In genomic region chr1:32622806-32623694, GRCh38 we compare ENCODE assay signal across 15 cellular contexts. TPM values are rescaled to one million over a fixed set of nuclear protein-coding genes. Genes with fewer than 3 reads are reported as not detected.
A peak's percentile ranks its signal among the peaks of the same experiment; 100 is the strongest.
DNase-seq lines count a peak whose midpoint lies in the region; ATAC-seq, FAIRE-seq and TF ChIP-seq lines count a peak whose summit lies in the region.
"Had no signal": no experiment of that assay in that cellular context is flagged by ENCODE, and none has a peak within 500 bp of the region (broad histone marks: within the 10 kb centered on the region; RNA-seq: fewer than 3 reads in every experiment).

No MANE protein-coding gene starts in this region.

- POLR2A ChIA-PET in OCI-LY7 (lab: Charles Lee) (interaction anchor here (0.6 to 1.0 kb wide), 4 partner anchors 12 to 140 kb away, joined by 3 read pairs; no protein-coding TSS in a partner anchor), K562 (lab: Yijun Ruan, JAX) (interaction anchor here (0.6 kb wide), 1 partner anchor 25 kb away, joined by 6 read pairs; no protein-coding TSS in a partner anchor)

- H3K79me2 ChIP-seq in OCI-LY7 (ENCODE audit: insufficient read depth, low read depth, low read length): peaks cover 7% of the 10 kb centered on the region; the same call in 1 of the 2 replicates
- H3K79me2 ChIP-seq in K562 (ENCODE audit: control insufficient read depth, insufficient read depth, low read length): no peaks in the 10 kb centered on the region
- H3K79me2 ChIP-seq: parathyroid adenoma had no signal

- in situ Hi-C loops in K562 (cut with MboI): no loop called here

- peaks cover 27% of the 10 kb centered on the region for H3K36me3 Mint-ChIP-seq in activated naive CD4-positive, alpha-beta T cell treated with anti-CD3 and anti-CD28 coated beads, Interleukin-2, amount 50 U/mL, for 24 hours

- intact Hi-C loops in OCI-LY7 (cut with micrococcal nuclease; ENCODE audit: unreplicated experiment): no loop called here
- intact Hi-C loops in K562 (cut with micrococcal nuclease): loop anchor here (2.0 to 5.0 kb wide), 2 partner anchors 101 to 174 kb away; no protein-coding TSS in a partner anchor

- TF ChIP-seq CTCF in OCI-LY7 (conservative IDR thresholded peaks at IDR 0.05; ENCODE audit: low read length): no peak
- TF ChIP-seq CTCF in K562 (IDR thresholded peaks at IDR 0.05 in 2 of 3, conservative IDR thresholded peaks at IDR 0.05 in 1 of 3; ENCODE audit: insufficient read depth in 2 of 3, low read depth in 1 of 3, low read length in 3 of 3): no peak

- H3K9me3 ChIP-seq in OCI-LY7 (ENCODE audit: low read length) (no peaks in the 10 kb centered on the region), K562 (replicated peaks; ENCODE audit: control insufficient read depth, insufficient read depth, low read depth, low read length) (no peaks in the 10 kb centered on the region)

- H3K9me3 Mint-ChIP-seq in activated naive CD4-positive, alpha-beta T cell treated with anti-CD3 and anti-CD28 coated beads, Interleukin-2, amount 50 U/mL, for 24 hours: peaks cover 15% of the 10 kb centered on the region

- no peak overlapping the region; a peak in 1 of 4 replicates for H3K9ac ChIP-seq in K562 (ENCODE audit: insufficient read depth in 1 of 2, low read depth in 2 of 2, low read length in 2 of 2)
- H3K9ac ChIP-seq: parathyroid adenoma had no signal

- BruUV-seq in OCI-LY7 (replicated peaks; lab: Mats Ljungman, UMichigan): no TSS peak
- BruUV-seq in K562 (replicated peaks; lab: Mats Ljungman, UMichigan): TSS peak; percentile 3

- no peak; the same call in 1 of the 2 replicates for TF ChIP-seq POLR2A in K562 (conservative IDR thresholded peaks at IDR 0.05)

- H3K4me3 ChIP-seq in OCI-LY7 (ENCODE audit: low read depth, low read length, poor library complexity, severe bottlenecking) (no peak overlapping the region), K562 (no peak overlapping the region)
- H3K4me3 ChIP-seq: lung had no signal

- no peak for FAIRE-seq in K562 (lab: Jason Lieb, UNC)
- FAIRE-seq: TTC549 had no signal

- 62% methylated on average over 3 of the region's 3 CpGs for WGBS in K562 (ENCODE audit: insufficient coverage, low coverage, missing lambda C conversion rate)

- no peak for ATAC-seq in K562
- ATAC-seq in stimulated activated naive CD8-positive, alpha-beta T cell treated with anti-CD3 and anti-CD28 coated beads, Interleukin-15, Interleukin-2, amounts not matched to agents 100 U/mL and 50 U/mL, for 24 hours: peak; percentile 86

- no peaks in the 10 kb centered on the region for H3K27me3 Mint-ChIP-seq in activated naive CD4-positive, alpha-beta T cell treated with anti-CD3 and anti-CD28 coated beads, Interleukin-2, amount 50 U/mL, for 24 hours

- peak overlapping the region; percentile 26 for H3K4me3 Mint-ChIP-seq in activated naive CD4-positive, alpha-beta T cell treated with anti-CD3 and anti-CD28 coated beads, Interleukin-2, amount 50 U/mL, for 24 hours

- H3K27ac ChIP-seq in OCI-LY7 (ENCODE audit: low read depth, low read length, poor library complexity, severe bottlenecking) (peak overlapping the region; percentile 5), K562 (ENCODE audit: extremely low read depth, low read depth, low read length) (no peak overlapping the region)
- H3K27ac ChIP-seq: parathyroid adenoma had no signal

- CTCF ChIA-PET in OCI-LY7 (lab: Charles Lee; ENCODE audit: unreplicated experiment): no interaction called here
- CTCF ChIA-PET in K562 (lab: Yijun Ruan, JAX; ENCODE audit: low intra/inter-chr PET ratio): no interaction called here

- DNase-seq in activated naive CD4-positive, alpha-beta T cell treated with anti-CD3 and anti-CD28 coated beads, Interleukin-2, amount 50 U/mL, for 16 hours: no peak
- DNase-seq in OCI-LY7 (ENCODE audit: low spot score) (no peak), K562 (ENCODE audit: extremely low read depth in 1 of 4, low spot score in 3 of 4) (no peak), COLO668 (lab: John Stamatoyannopoulos, UW; ENCODE audit: unreplicated experiment) (no peak), Kasumi-1 (lab: John Stamatoyannopoulos, UW) (no peak), mesenteric fat pad (ENCODE audit: low spot score) (no peak)
- peak; percentile 24 for DNase-seq in stimulated activated naive CD8-positive, alpha-beta T cell treated with anti-CD3 and anti-CD28 coated beads, Interleukin-15, Interleukin-2, amounts not matched to agents 100 U/mL and 50 U/mL, for 24 hours
- DNase-seq: activated effector memory CD4-positive, alpha-beta T cell treated with anti-CD3 and anti-CD28 coated beads, Interleukin-2, amount 50 U/mL, for 16 hours; cerebellar nuclear complex; erythroblast; NCI-H446 treated with DMSO at 0.1 percent for 48 hours had no signal

- TF ChIP-seq EP300 in K562 (IDR thresholded peaks at IDR 0.05; ENCODE audit: low read length): no peak

- H2AFZ ChIP-seq in OCI-LY7 (ENCODE audit: low read length) (no peak overlapping the region), K562 (ENCODE audit: low read depth, low read length) (no peak overlapping the region)
- H2AFZ ChIP-seq: parathyroid adenoma had no signal

- no peaks in the 10 kb centered on the region for H4K20me1 ChIP-seq in OCI-LY7 (ENCODE audit: insufficient read depth, low read length)
- H4K20me1 ChIP-seq in K562 (replicated peaks; ENCODE audit: control insufficient read depth, insufficient read depth, low read length): no peaks in the 10 kb centered on the region; the same call in 1 of the 2 replicates

- H3K4me1 Mint-ChIP-seq in activated naive CD4-positive, alpha-beta T cell treated with anti-CD3 and anti-CD28 coated beads, Interleukin-2, amount 50 U/mL, for 24 hours: peaks cover 33% of the 10 kb centered on the region

- H3K9me1 ChIP-seq in K562 (ENCODE audit: control insufficient read depth, insufficient read depth, low read length): no peaks in the 10 kb centered on the region

- H3K4me2 ChIP-seq in OCI-LY7 (ENCODE audit: low read length) (no peak overlapping the region; the same call in 1 of the 2 replicates), K562 (ENCODE audit: insufficient read depth, low read length) (no peak overlapping the region)

- H3K36me3 ChIP-seq in OCI-LY7 (ENCODE audit: insufficient read depth, low read length): peaks cover 81% of the 10 kb centered on the region
- H3K36me3 ChIP-seq in K562 (ENCODE audit: control insufficient read depth, insufficient read depth, low read length): peaks cover 40% of the 10 kb centered on the region; the same call in 1 of the 3 replicates

- H3K9me2 ChIP-seq in OCI-LY7 (ENCODE audit: insufficient read depth, low read length): no peaks in the 10 kb centered on the region

- peak overlapping the region; percentile 94 for H3K27ac Mint-ChIP-seq in activated naive CD4-positive, alpha-beta T cell treated with anti-CD3 and anti-CD28 coated beads, Interleukin-2, amount 50 U/mL, for 24 hours

- no peaks in the 10 kb centered on the region for H3K27me3 ChIP-seq in K562 (ENCODE audit: control insufficient read depth in 2 of 2, insufficient read depth in 2 of 2, low read length in 2 of 2)

- TF ChIP-seq RAD21 in K562 (CRISPR knock-in tag; conservative IDR thresholded peaks at IDR 0.05 in 1 of 2, IDR thresholded peaks at IDR 0.05 in 1 of 2): no peak

- H3K4me1 ChIP-seq in OCI-LY7 (ENCODE audit: insufficient read depth, low read length, poor library complexity, severe bottlenecking) (peaks cover 34% of the 10 kb centered on the region), K562 (replicated peaks in 1 of 2; ENCODE audit: control insufficient read depth in 2 of 2, insufficient read depth in 2 of 2, low read length in 2 of 2) (no peaks in the 10 kb centered on the region; a peak in 1 of 5 replicates)
- H3K4me1 ChIP-seq: parathyroid adenoma had no signal

TF ChIP-seq in K562, 482 proteins besides CTCF, POLR2A, EP300 and RAD21 (continues in another document):
- no peak for TF ChIP-seq ZNF436 (CRISPR knock-in tag; IDR thresholded peaks at IDR 0.05)

RNA-seq across cellular contexts. Expression of gene ZBTB8OS, which starts 27.3 kb away (rescaled TPM):
- total RNA-seq in OCI-LY7 (2014; rRNA removed; shearing (Covaris generic)): 57.5 and 61.1 TPM in 2 replicates
- total RNA-seq in OCI-LY7 (2022): 110 and 119 TPM in 2 replicates
- total RNA-seq in K562 (2011; cell fraction: chromatin; rRNA removed; ENCODE audit: low replicate concordance): 58.9 and 105 TPM in 2 replicates
- total RNA-seq in K562 (2011; cell fraction: nucleolus; rRNA removed): 34.9 and 36.2 TPM in 2 replicates
- total RNA-seq in K562 (2011; cell fraction: nucleoplasm; rRNA removed): 58.9 and 112 TPM in 2 replicates
- total RNA-seq in K562 (2014; rRNA removed): 57.8 and 59.0 TPM in 2 replicates
- total RNA-seq in K562 (2014; rRNA removed; fragmentation: Illumina TruSeq; extraction: Trizol): 110 and 130 TPM in 2 replicates
- 104 and 107 TPM in 2 replicates for total RNA-seq in K562 (2015; rRNA removed; fragmentation: Illumina TruSeq; extraction: Trizol)
- 54.8 and 65.0 TPM in 2 replicates for total RNA-seq in K562 (2021)
- polyA plus RNA-seq in K562 (2011; rRNA removed): 86.5 and 114 TPM in 2 replicates
- polyA plus RNA-seq in K562 (2011; cell fraction: cytosol; rRNA removed): 29.5 and 65.1 TPM in 2 replicates
- polyA plus RNA-seq in K562 (2011; cell fraction: nucleus; rRNA removed): 23.2 and 42.5 TPM in 2 replicates
- polyA plus RNA-seq in K562 (2012): 63.5 and 115 TPM in 2 replicates
- polyA plus RNA-seq in K562 (2014; fragmentation: Illumina TruSeq; extraction: Trizol): 104 TPM in 2 replicates
- 100 to 1,000 TPM; 188 to 230 TPM for polyA plus RNA-seq in K562 (2014; fragmentation: Nextera tagmentation; extraction: Ambion mirVana)
- polyA plus RNA-seq in K562 (2014; rRNA removed): 104 and 133 TPM in 2 replicates
- 77.0 and 79.3 TPM in 2 replicates for polyA minus RNA-seq in K562 (2011; rRNA and poly(A)+ RNA removed)
- polyA minus RNA-seq in K562 (2011; cell fraction: cytosol; rRNA and poly(A)+ RNA removed): 10.2 and 15.9 TPM in 2 replicates
- polyA minus RNA-seq in K562 (2011; cell fraction: nucleus; rRNA and poly(A)+ RNA removed): 8.2 and 15.6 TPM in 2 replicates
- total RNA-seq in mesenteric fat pad: 32.8 TPM

RNA-seq across cellular contexts. Expression of gene RBBP4, which starts 28.0 kb away (rescaled TPM):
- 353 and 393 TPM in 2 replicates for total RNA-seq in OCI-LY7 (2014; rRNA removed; shearing (Covaris generic))
- total RNA-seq in OCI-LY7 (2022): 597 and 621 TPM in 2 replicates
- total RNA-seq in K562 (2011; cell fraction: chromatin; rRNA removed; ENCODE audit: low replicate concordance): 328 and 440 TPM in 2 replicates
- 128 and 154 TPM in 2 replicates for total RNA-seq in K562 (2011; cell fraction: nucleolus; rRNA removed)
- total RNA-seq in K562 (2011; cell fraction: nucleoplasm; rRNA removed): 199 and 220 TPM in 2 replicates
- total RNA-seq in K562 (2014; rRNA removed): 185 and 228 TPM in 2 replicates
- total RNA-seq in K562 (2014; rRNA removed; fragmentation: Illumina TruSeq; extraction: Trizol): 321 and 363 TPM in 2 replicates
- total RNA-seq in K562 (2015; rRNA removed; fragmentation: Illumina TruSeq; extraction: Trizol): 245 and 259 TPM in 2 replicates
- total RNA-seq in K562 (2021): 387 and 409 TPM in 2 replicates
- polyA plus RNA-seq in K562 (2011; rRNA removed): 193 and 262 TPM in 2 replicates
- 92.5 and 178 TPM in 2 replicates for polyA plus RNA-seq in K562 (2011; cell fraction: cytosol; rRNA removed)
- polyA plus RNA-seq in K562 (2011; cell fraction: nucleus; rRNA removed): 133 and 195 TPM in 2 replicates
- 259 and 329 TPM in 2 replicates for polyA plus RNA-seq in K562 (2012)
- polyA plus RNA-seq in K562 (2014; fragmentation: Illumina TruSeq; extraction: Trizol): 293 and 326 TPM in 2 replicates
- polyA plus RNA-seq in K562 (2014; fragmentation: Nextera tagmentation; extraction: Ambion mirVana): 100 to 1,000 TPM; 248 to 285 TPM
- polyA plus RNA-seq in K562 (2014; rRNA removed): 247 and 254 TPM in 2 replicates
- 391 and 487 TPM in 2 replicates for polyA minus RNA-seq in K562 (2011; rRNA and poly(A)+ RNA removed)
- 178 and 220 TPM in 2 replicates for polyA minus RNA-seq in K562 (2011; cell fraction: cytosol; rRNA and poly(A)+ RNA removed)
- polyA minus RNA-seq in K562 (2011; cell fraction: nucleus; rRNA and poly(A)+ RNA removed): 63.1 and 166 TPM in 2 replicates
- total RNA-seq in mesenteric fat pad: 95.2 TPM
